23 cellular contexts compared by ENCODE assay signal in the genomic region with DNA sequence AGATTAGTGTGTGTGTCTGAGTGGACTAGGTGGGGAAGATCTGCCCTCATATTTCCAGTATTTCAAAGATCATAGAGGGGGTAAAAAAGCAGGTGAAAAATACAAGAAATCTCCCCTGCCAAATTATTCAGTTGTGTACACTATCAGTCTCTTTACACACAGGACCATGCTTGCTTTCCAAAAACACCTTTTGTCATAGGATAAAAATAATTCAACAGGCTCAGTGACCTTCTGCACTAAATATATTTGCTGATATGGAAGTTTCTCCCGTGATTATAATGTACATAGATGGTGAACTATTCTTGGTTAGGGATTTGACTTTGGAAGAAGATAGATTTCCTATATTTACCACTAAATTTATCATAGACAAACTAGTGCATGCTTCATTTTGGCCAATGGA. TPM values are rescaled to one million over a fixed set of nuclear protein-coding genes. Genes with fewer than 3 reads are reported as not detected.
DNase-seq lines count a peak whose midpoint lies in the region; ATAC-seq and TF ChIP-seq lines count a peak whose summit lies in the region.
"Had no signal": no experiment of that assay in that cellular context is flagged by ENCODE, and none has a peak within 500 bp of the region (broad histone marks: within the 10 kb centered on the region; RNA-seq: fewer than 3 reads in every experiment).

No MANE protein-coding gene starts in this region.

- H3K27me3 ChIP-seq in heart left ventricle: no peaks in the 10 kb centered on the region
- no peaks in the 10 kb centered on the region for H3K27me3 ChIP-seq in right cardiac atrium (ENCODE audit: control insufficient read depth, insufficient read depth)
- no peaks in the 10 kb centered on the region for H3K27me3 ChIP-seq in psoas muscle (ENCODE audit: insufficient read depth in 3 of 3, low read length in 2 of 3)
- H3K27me3 ChIP-seq: BE2C; BLaER1 treated with 17β-estradiol and CSF1 and Interleukin-3, amounts not matched to agents 10 nM and 100 nM had no signal

- H3K4me3 ChIP-seq in heart left ventricle (no peak overlapping the region), right cardiac atrium (ENCODE audit: low read length) (no peak overlapping the region), psoas muscle (no peak overlapping the region)
- H3K4me3 ChIP-seq: A549; BLaER1 treated with 17β-estradiol and CSF1 and Interleukin-3, amounts not matched to agents 10 nM and 100 nM; GM12878; HAP-1 had no signal

- H3K36me3 ChIP-seq in heart left ventricle (no peaks in the 10 kb centered on the region), psoas muscle (ENCODE audit: insufficient read depth in 1 of 2, low read depth in 1 of 2) (no peaks in the 10 kb centered on the region)
- H3K36me3 ChIP-seq: BE2C; BLaER1 treated with 17β-estradiol and CSF1 and Interleukin-3, amounts not matched to agents 10 nM and 100 nM; HAP-1 had no signal

- peaks cover 0 to 5% (median 0%) of the 10 kb centered on the region in 12 donors for H3K4me1 ChIP-seq in heart left ventricle
- H3K4me1 ChIP-seq in right cardiac atrium (ENCODE audit: control insufficient read depth, insufficient read depth, low read length): no peaks in the 10 kb centered on the region
- H3K4me1 ChIP-seq in psoas muscle: peaks cover 7% of the 10 kb centered on the region
- H3K4me1 ChIP-seq: A549, BE2C, HAP-1 had no signal

- 23 to 43% (median 37%) methylated on average over 1 of the region's 1 CpG for WGBS in heart left ventricle, 4 donors
- 40% methylated on average over 1 of the region's 1 CpG for WGBS in right cardiac atrium
- WGBS in psoas muscle, 3 donors: 28 to 41% (median 33%) methylated on average over 1 of the region's 1 CpG

- no peak for TF ChIP-seq CTCF in heart left ventricle (IDR thresholded peaks at IDR 0.05)
- TF ChIP-seq CTCF in psoas muscle (IDR thresholded peaks at IDR 0.05): no peak

- DNase-seq in heart left ventricle: no peak
- no peak for DNase-seq in left cardiac atrium
- no peak for DNase-seq in left ventricle myocardium superior
- DNase-seq in right cardiac atrium: no peak
- DNase-seq in psoas muscle: no peak
- no peak for DNase-seq in NCI-H524 treated with DMSO at 0.1 percent for 48 hours (lab: John Stamatoyannopoulos, UW)
- DNase-seq: 8988T; ACHN; AML-193; BE2C; CD4-positive, alpha-beta T cell; CD8-positive, alpha-beta memory T cell; DMS 273 treated with DMSO at 0.1 percent for 48 hours; DMS79; EL; GDM1; GOT3; HFFc6 had no signal

- no peak for TF ChIP-seq POLR2A in heart left ventricle (IDR thresholded peaks at IDR 0.05)

- ATAC-seq in heart left ventricle (peak; percentile 74 to 89 (median 86)), left cardiac atrium (no peak), left ventricle myocardium superior (peak; percentile 89), right cardiac atrium (no peak), psoas muscle (peak in 3 of 4 donors; percentile 73 to 89 (median 85)), GM21786 (IDR thresholded peaks at IDR 0.05; ENCODE audit: unreplicated experiment) (no peak)
- ATAC-seq: A549, GM12878 had no signal

- intact Hi-C loops in heart left ventricle (cut with DNase I) (loop anchor here in 1 of 10 donors (10.0 kb wide), 1 partner anchor 231 kb away; no protein-coding TSS in a partner anchor), left cardiac atrium (cut with DNase I) (no loop called here), left ventricle myocardium superior (cut with micrococcal nuclease) (no loop called here), right cardiac atrium (cut with DNase I) (no loop called here), psoas muscle (cut with DNase I) (loop anchor here in 1 of 2 donors (10.0 kb wide), 1 partner anchor 131 kb away; no protein-coding TSS in a partner anchor)

- H3K9me3 ChIP-seq in heart left ventricle: peaks cover 0 to 4% (median 0%) of the 10 kb centered on the region in 12 donors
- no peaks in the 10 kb centered on the region for H3K9me3 ChIP-seq in right cardiac atrium (ENCODE audit: control insufficient read depth, low read length)
- H3K9me3 ChIP-seq in psoas muscle: no peaks in the 10 kb centered on the region
- H3K9me3 ChIP-seq: A549, BE2C, HAP-1 had no signal

- H3K27ac ChIP-seq in heart left ventricle (peak overlapping the region in 8 of 12 donors; percentile 18 to 71 (median 44)), right cardiac atrium (ENCODE audit: low read length) (no peak overlapping the region), psoas muscle (peak overlapping the region; percentile 49)
- H3K27ac ChIP-seq: A549; BLaER1 treated with 17β-estradiol and CSF1 and Interleukin-3, amounts not matched to agents 10 nM and 100 nM had no signal

RNA-seq across cellular contexts. Expression of gene CSTF2T, which starts 24.6 kb away (rescaled TPM):
- total RNA-seq in heart left ventricle (10 to 100 TPM; 18.5 to 27.4 (median 22.7) TPM), left cardiac atrium (10 to 100 TPM; 19.2 to 23.7 TPM), left ventricle myocardium superior (21.3 TPM), right cardiac atrium (10 to 100 TPM; 15.6 to 20.6 (median 19.8) TPM), psoas muscle (10 to 100 TPM; 20.1 to 34.5 (median 21.8) TPM)
- polyA plus RNA-seq in heart left ventricle (10 to 100 TPM; 10.6 to 14.2 TPM), right cardiac atrium (11.7 TPM), psoas muscle (10 to 100 TPM in 2 of 3 donors, 1 to 10 TPM in 1; 7.4 to 21.7 (median 14.0) TPM)

Comparison
In these comparisons a context has a peak if more than half of its experiments do, and no peak if none do; other contexts are left out.
1. ATAC-seq: peak in heart left ventricle (4 of 4), left ventricle myocardium superior (single experiment) and psoas muscle (3 of 4); none in left cardiac atrium (0 of 2), right cardiac atrium (0 of 2) and GM21786 (single experiment).